In genomic region chr9:97470076-97470475, GRCh38 we compare ENCODE assay signal across 11 cellular contexts. TPM values are rescaled to one million over a fixed set of nuclear protein-coding genes. Genes with fewer than 3 reads are reported as not detected.
DNase-seq lines count a peak whose midpoint lies in the region; ATAC-seq and TF ChIP-seq lines count a peak whose summit lies in the region.
"Had no signal": no experiment of that assay in that cellular context is flagged by ENCODE, and none has a peak within 500 bp of the region (broad histone marks: within the 10 kb centered on the region; RNA-seq: fewer than 3 reads in every experiment).

No MANE protein-coding gene starts in this region.

- no peaks in the 10 kb centered on the region for H3K27me3 ChIP-seq in SU-DHL-6 (ENCODE audit: low read length)
- H3K27me3 ChIP-seq in heart left ventricle, result no peaks in the 10 kb centered on the region
- no peaks in the 10 kb centered on the region for H3K27me3 ChIP-seq in thyroid gland

- intact Hi-C loops in heart left ventricle (cut with DNase I) (loop anchor here in 3 of 10 donors (5.0 kb wide), 2 partner anchors 127 to 147 kb away; no protein-coding TSS in a partner anchor), thyroid gland (cut with DNase I) (no loop called here)

- no peaks in the 10 kb centered on the region for H3K27me3 Mint-ChIP-seq in activated CD8-positive, alpha-beta memory T cell treated with anti-CD3 and anti-CD28 coated beads, Interleukin-2, amount 10 ng/mL, durations not matched to agents 7 days and 5 days
- no peaks in the 10 kb centered on the region for H3K27me3 Mint-ChIP-seq in activated CD4-positive, alpha-beta T cell treated with anti-CD3 and anti-CD28 coated beads, Interleukin-2, amount 10 ng/mL, durations not matched to agents 7 days and 5 days

- TF ChIP-seq CTCF in SU-DHL-6 (IDR thresholded peaks at IDR 0.05; ENCODE audit: insufficient read depth, low read length, poor library complexity, severe bottlenecking) (peak; percentile 10), heart left ventricle (IDR thresholded peaks at IDR 0.05) (peak in 8 of 12 donors; percentile 12 to 58 (median 42)), thyroid gland (IDR thresholded peaks at IDR 0.05) (peak in 4 of 6 experiments; percentile 39 to 64 (median 56))

- no peaks in the 10 kb centered on the region for H3F3A ChIP-seq in SU-DHL-6 (ENCODE audit: insufficient read depth)

- H2AFZ ChIP-seq in SU-DHL-6 (ENCODE audit: low read depth, low read length, severe bottlenecking), result no peak overlapping the region

- no peaks in the 10 kb centered on the region for H3K9me2 ChIP-seq in SU-DHL-6 (replicated peaks; ENCODE audit: insufficient read depth, low read length)

- H3K27ac Mint-ChIP-seq in activated CD8-positive, alpha-beta memory T cell treated with anti-CD3 and anti-CD28 coated beads, Interleukin-2, amount 10 ng/mL, durations not matched to agents 7 days and 5 days, result no peak overlapping the region
- H3K27ac Mint-ChIP-seq in activated CD4-positive, alpha-beta T cell treated with anti-CD3 and anti-CD28 coated beads, Interleukin-2, amount 10 ng/mL, durations not matched to agents 7 days and 5 days, result no peak overlapping the region
- H3K27ac Mint-ChIP-seq: T-helper 2 cell treated with Interferon-gamma antibody and Interleukin-4, amounts not matched to agents 5 μg/mL and 100 μg/mL, for 36 hours had no signal

- no peak overlapping the region for H3K9ac ChIP-seq in SU-DHL-6 (ENCODE audit: low read length)

- H3K4me3 ChIP-seq in SU-DHL-6 (ENCODE audit: insufficient read depth, low read length, poor library complexity, severe bottlenecking), result no peak overlapping the region
- H3K4me3 ChIP-seq in heart left ventricle, result no peak overlapping the region
- no peak overlapping the region for H3K4me3 ChIP-seq in thyroid gland (replicated peaks in 1 of 3)

- H3K36me3 Mint-ChIP-seq in activated CD8-positive, alpha-beta memory T cell treated with anti-CD3 and anti-CD28 coated beads, Interleukin-2, amount 10 ng/mL, durations not matched to agents 7 days and 5 days, result peaks cover 7% of the 10 kb centered on the region
- peaks cover 12% of the 10 kb centered on the region for H3K36me3 Mint-ChIP-seq in activated CD4-positive, alpha-beta T cell treated with anti-CD3 and anti-CD28 coated beads, Interleukin-2, amount 10 ng/mL, durations not matched to agents 7 days and 5 days (ENCODE audit: low read depth)

- no peak overlapping the region for H3K4me3 Mint-ChIP-seq in activated CD8-positive, alpha-beta memory T cell treated with anti-CD3 and anti-CD28 coated beads, Interleukin-2, amount 10 ng/mL, durations not matched to agents 7 days and 5 days
- no peak overlapping the region for H3K4me3 Mint-ChIP-seq in activated CD4-positive, alpha-beta T cell treated with anti-CD3 and anti-CD28 coated beads, Interleukin-2, amount 10 ng/mL, durations not matched to agents 7 days and 5 days
- H3K4me3 Mint-ChIP-seq: T-helper 2 cell treated with Interferon-gamma antibody and Interleukin-4, amounts not matched to agents 5 μg/mL and 100 μg/mL, for 36 hours had no signal

- no peak for TF ChIP-seq POLR2A in heart left ventricle (IDR thresholded peaks at IDR 0.05)
- no peak for TF ChIP-seq POLR2A in thyroid gland (IDR thresholded peaks at IDR 0.05)

- POLR2A ChIA-PET in activated CD4-positive, alpha-beta T cell treated with anti-CD3 and anti-CD28 coated beads, Interleukin-2, amount 10 ng/mL, durations not matched to agents 7 days and 5 days (lab: Charles Lee), result no interaction called here

- H3K4me1 ChIP-seq in heart left ventricle (peaks cover 0 to 24% (median 11%) of the 10 kb centered on the region in 12 donors), thyroid gland (peaks cover 7 to 8% of the 10 kb centered on the region in 2 donors)

- CTCF ChIA-PET in activated CD8-positive, alpha-beta memory T cell treated with anti-CD3 and anti-CD28 coated beads, Interleukin-2, amount 10 ng/mL, durations not matched to agents 7 days and 5 days (lab: Charles Lee), result interaction anchor here (0.8 to 8.6 kb wide), 8 partner anchors 10 to 144 kb away, joined by 3 to 107 read pairs (median 6); partner anchors contain the start of gene TDRD7
- CTCF ChIA-PET in activated CD4-positive, alpha-beta T cell treated with anti-CD3 and anti-CD28 coated beads, Interleukin-2, amount 10 ng/mL, durations not matched to agents 7 days and 5 days (lab: Charles Lee), result interaction anchor here (0.9 to 2.7 kb wide), 4 partner anchors 11 to 435 kb away, joined by 3 to 13 read pairs (median 8); no protein-coding TSS in a partner anchor

- DNase-seq in activated CD8-positive, alpha-beta memory T cell treated with anti-CD3 and anti-CD28 coated beads, Interleukin-2, amount 10 ng/mL, durations not matched to agents 7 days and 5 days, result no peak
- DNase-seq in activated CD8-positive, alpha-beta memory T cell treated with anti-CD3 and anti-CD28 coated beads, Interleukin-2, amount 50 U/mL, for 4 hours, result no peak
- DNase-seq in heart left ventricle, result peak in 1 of 5 donors; percentile 29
- DNase-seq in thyroid gland, result peak; percentile 48 to 50
- no peak for DNase-seq in activated CD4-positive, alpha-beta T cell treated with anti-CD3 and anti-CD28 coated beads, Interleukin-2, amount 10 ng/mL, durations not matched to agents 7 days and 5 days
- DNase-seq: activated effector memory CD4-positive, alpha-beta T cell treated with Interleukin-2 at 50 U/mL for 16 hours; MV-4-11 had no signal

- no peaks in the 10 kb centered on the region for H3K9me3 Mint-ChIP-seq in activated CD8-positive, alpha-beta memory T cell treated with anti-CD3 and anti-CD28 coated beads, Interleukin-2, amount 10 ng/mL, durations not matched to agents 7 days and 5 days (ENCODE audit: low read depth)
- H3K9me3 Mint-ChIP-seq in activated CD4-positive, alpha-beta T cell treated with anti-CD3 and anti-CD28 coated beads, Interleukin-2, amount 10 ng/mL, durations not matched to agents 7 days and 5 days, result no peaks in the 10 kb centered on the region
- H3K9me3 Mint-ChIP-seq: T-helper 2 cell treated with Interferon-gamma antibody and Interleukin-4, amounts not matched to agents 5 μg/mL and 100 μg/mL, for 36 hours had no signal

- ATAC-seq in activated CD8-positive, alpha-beta memory T cell treated with anti-CD3 and anti-CD28 coated beads, Interleukin-2, amount 10 ng/mL, durations not matched to agents 7 days and 5 days, result peak; percentile 23
- ATAC-seq in heart left ventricle, result peak in 3 of 4 donors; percentile 48 to 61 (median 55)
- no peak for ATAC-seq in GM21528 (IDR thresholded peaks at IDR 0.05; ENCODE audit: low FRiP score, unreplicated experiment)
- ATAC-seq in HG03139 (IDR thresholded peaks at IDR 0.05; ENCODE audit: unreplicated experiment), result no peak

- no peaks in the 10 kb centered on the region for H3K79me2 ChIP-seq in SU-DHL-6 (ENCODE audit: insufficient read depth, low read length)

- H4K20me1 ChIP-seq in SU-DHL-6 (ENCODE audit: low read depth, low read length), result no peaks in the 10 kb centered on the region

- 51 to 68% (median 61%) methylated on average over 2 of the region's 2 CpGs for WGBS in heart left ventricle, 4 donors
- 85 to 88% methylated on average over 2 of the region's 2 CpGs for WGBS in thyroid gland, 2 donors

- no peaks in the 10 kb centered on the region for H3K4me1 Mint-ChIP-seq in activated CD8-positive, alpha-beta memory T cell treated with anti-CD3 and anti-CD28 coated beads, Interleukin-2, amount 10 ng/mL, durations not matched to agents 7 days and 5 days
- no peaks in the 10 kb centered on the region for H3K4me1 Mint-ChIP-seq in activated CD4-positive, alpha-beta T cell treated with anti-CD3 and anti-CD28 coated beads, Interleukin-2, amount 10 ng/mL, durations not matched to agents 7 days and 5 days

- H3K9me3 ChIP-seq in SU-DHL-6 (ENCODE audit: insufficient read depth, low read length) (no peaks in the 10 kb centered on the region), heart left ventricle (no peaks in the 10 kb centered on the region), thyroid gland (no peaks in the 10 kb centered on the region)

- no peaks in the 10 kb centered on the region for H3K36me3 ChIP-seq in SU-DHL-6 (ENCODE audit: low read length)
- peaks cover 0 to 71% (median 30%) of the 10 kb centered on the region in 9 donors for H3K36me3 ChIP-seq in heart left ventricle
- H3K36me3 ChIP-seq in thyroid gland, result no peaks in the 10 kb centered on the region

- no peak overlapping the region for H3K4me2 ChIP-seq in SU-DHL-6 (ENCODE audit: low read depth, low read length, poor library complexity, severe bottlenecking)

- H3K27ac ChIP-seq in SU-DHL-6 (ENCODE audit: low read depth, low read length) (no peak overlapping the region), heart left ventricle (peak overlapping the region in 3 of 12 donors; percentile 47 to 69 (median 68)), thyroid gland (peak overlapping the region in 2 of 3 donors; percentile 2 to 85)

RNA-seq across cellular contexts. Expression of gene TMOD1, which starts 31.4 kb away (rescaled TPM):
- total RNA-seq in activated CD8-positive, alpha-beta memory T cell treated with anti-CD3 and anti-CD28 coated beads, Interleukin-2, amount 10 ng/mL, durations not matched to agents 7 days and 5 days, result 1 to 10 TPM in 1 of 2 experiments, under 1 TPM in 1; 0.88 to 1.0 TPM
- total RNA-seq in heart left ventricle (100 to 1,000 TPM; 106 to 201 (median 176) TPM), thyroid gland (10 to 100 TPM; 33.4 to 38.6 (median 37.0) TPM)
- polyA plus RNA-seq in heart left ventricle, result 100 to 1,000 TPM in 1 of 2 donors, 10 to 100 TPM in 1; 96.4 to 136 TPM
- total RNA-seq in activated CD4-positive, alpha-beta T cell treated with anti-CD3 and anti-CD28 coated beads, Interleukin-2, amount 10 ng/mL, durations not matched to agents 7 days and 5 days, result under 1 TPM; 0.35 to 0.45 TPM

RNA-seq across cellular contexts. Expression of gene TDRD7, which starts 58.2 kb away (rescaled TPM):
- 10 to 100 TPM; 10.3 to 15.3 TPM for total RNA-seq in activated CD8-positive, alpha-beta memory T cell treated with anti-CD3 and anti-CD28 coated beads, Interleukin-2, amount 10 ng/mL, durations not matched to agents 7 days and 5 days
- total RNA-seq in heart left ventricle (10 to 100 TPM in 2 of 9 donors, 1 to 10 TPM in 7; 4.9 to 15.3 (median 9.3) TPM), thyroid gland (10 to 100 TPM in 3 of 4 donors, 1 to 10 TPM in 1; 9.9 to 12.8 (median 11.4) TPM)
- polyA plus RNA-seq in heart left ventricle, result 1 to 10 TPM; 3.0 to 6.8 TPM
- total RNA-seq in activated CD4-positive, alpha-beta T cell treated with anti-CD3 and anti-CD28 coated beads, Interleukin-2, amount 10 ng/mL, durations not matched to agents 7 days and 5 days, result 10 to 100 TPM; 18.1 to 19.5 TPM

Comparison
In these comparisons a context has a peak if more than half of its experiments do, and no peak if none do; other contexts are left out.
1. ATAC-seq: peak in activated CD8-positive, alpha-beta memory T cell treated with anti-CD3 and anti-CD28 coated beads, Interleukin-2, amount 10 ng/mL, durations not matched to agents 7 days and 5 days (single experiment) and heart left ventricle (3 of 4); none in GM21528 (single experiment) and HG03139 (single experiment).
2. DNase-seq: peak in thyroid gland (2 of 2); none in activated CD8-positive, alpha-beta memory T cell treated with anti-CD3 and anti-CD28 coated beads, Interleukin-2, amount 10 ng/mL, durations not matched to agents 7 days and 5 days (single experiment), activated CD8-positive, alpha-beta memory T cell treated with anti-CD3 and anti-CD28 coated beads, Interleukin-2, amount 50 U/mL, for 4 hours (single experiment) and activated CD4-positive, alpha-beta T cell treated with anti-CD3 and anti-CD28 coated beads, Interleukin-2, amount 10 ng/mL, durations not matched to agents 7 days and 5 days (single experiment).
3. RNA of gene TMOD1, which starts 31.4 kb away (total RNA-seq): 106 to 201 TPM in heart left ventricle and 33.4 to 38.6 TPM in thyroid gland; 0.88 to 1.0 TPM in activated CD8-positive, alpha-beta memory T cell treated with anti-CD3 and anti-CD28 coated beads, Interleukin-2, amount 10 ng/mL, durations not matched to agents 7 days and 5 days and 0.35 to 0.45 TPM in activated CD4-positive, alpha-beta T cell treated with anti-CD3 and anti-CD28 coated beads, Interleukin-2, amount 10 ng/mL, durations not matched to agents 7 days and 5 days; every median in the first group is over 10 times any median in the second.
4. Peak in every context shown above with its lines, with median percentiles within 50 percentile points of each other: CTCF ChIP-seq.